Comparison of ENCODE assay signal across 7 cellular contexts in genomic region chr11:9265211-9266131, GRCh38.
DNase-seq lines count a peak whose midpoint lies in the region; ATAC-seq and FAIRE-seq lines count a peak whose summit lies in the region.

TSS of gene DENND5A (minus strand) at chr11:9265350. CDS start at chr11:9265069, 281 bp downstream.

- H3K9me3 Mint-ChIP-seq in effector memory CD8-positive, alpha-beta T cell = no peaks in the 10 kb centered on the region

- peak within 1 kb of the TSS; percentile 89 to 95 for H3K27ac Mint-ChIP-seq in effector memory CD8-positive, alpha-beta T cell

- H3K36me3 Mint-ChIP-seq in effector memory CD8-positive, alpha-beta T cell (ENCODE audit: insufficient read depth) = peaks cover 14% of the 10 kb centered on the region

- H3K4me1 Mint-ChIP-seq in effector memory CD8-positive, alpha-beta T cell (ENCODE audit: low read depth in 2 of 2) = peaks cover 20 to 24% of the 10 kb centered on the region in 2 donors

- peak within 1 kb of the TSS; percentile 92 to 96 for H3K4me3 Mint-ChIP-seq in effector memory CD8-positive, alpha-beta T cell

- DNase-seq in GM18507 (ENCODE audit: extremely low spot score, insufficient read length, low read depth) (peak; percentile 85), NCI-H748 treated with DMSO at 0.1 percent for 48 hours (lab: John Stamatoyannopoulos, UW) (peak; percentile 64), medulla oblongata (ENCODE audit: extremely low spot score) (peak; percentile 96)
- DNase-seq in activated CD8-positive, alpha-beta memory T cell treated with anti-CD3 and anti-CD28 coated beads for 4 hours (ENCODE audit: low read depth in 2 of 2) = peak; percentile 43 to 48
- DNase-seq in effector memory CD8-positive, alpha-beta T cell = peak; percentile 15 to 23 (median 16)
- DNase-seq in stimulated activated CD8-positive, alpha-beta memory T cell treated with anti-CD3 and anti-CD28 coated beads, Interleukin-12 subunit alpha, Interleukin-12 subunit beta, amount 100 ng/mL, for 1 hour (ENCODE audit: low read depth) = peak; percentile 37

- peak; percentile 49 for FAIRE-seq in GM18507 (lab: Jason Lieb, UNC)

- peaks cover 5 to 8% of the 10 kb centered on the region in 2 donors for H3K27me3 Mint-ChIP-seq in effector memory CD8-positive, alpha-beta T cell

- ATAC-seq in HG03520 (IDR thresholded peaks at IDR 0.05; ENCODE audit: unreplicated experiment) = peak; percentile 33
- ATAC-seq in effector memory CD8-positive, alpha-beta T cell (replicated peaks) = peak; percentile 64

Comparison
In these comparisons a context has a peak if more than half of its experiments do, and no peak if none do; other contexts are left out.
1. Peak in every context shown above with its lines: DNase-seq and ATAC-seq.
2. DNase-seq: peak in every context shown above with its lines; median percentile 96 in medulla oblongata; 85 in GM18507; 64 in NCI-H748 treated with DMSO at 0.1 percent for 48 hours; 46 in activated CD8-positive, alpha-beta memory T cell treated with anti-CD3 and anti-CD28 coated beads for 4 hours; 37 in stimulated activated CD8-positive, alpha-beta memory T cell treated with anti-CD3 and anti-CD28 coated beads, Interleukin-12 subunit alpha, Interleukin-12 subunit beta, amount 100 ng/mL, for 1 hour; 16 in effector memory CD8-positive, alpha-beta T cell.